16 cellular contexts compared by ENCODE assay signal in the genomic region with DNA sequence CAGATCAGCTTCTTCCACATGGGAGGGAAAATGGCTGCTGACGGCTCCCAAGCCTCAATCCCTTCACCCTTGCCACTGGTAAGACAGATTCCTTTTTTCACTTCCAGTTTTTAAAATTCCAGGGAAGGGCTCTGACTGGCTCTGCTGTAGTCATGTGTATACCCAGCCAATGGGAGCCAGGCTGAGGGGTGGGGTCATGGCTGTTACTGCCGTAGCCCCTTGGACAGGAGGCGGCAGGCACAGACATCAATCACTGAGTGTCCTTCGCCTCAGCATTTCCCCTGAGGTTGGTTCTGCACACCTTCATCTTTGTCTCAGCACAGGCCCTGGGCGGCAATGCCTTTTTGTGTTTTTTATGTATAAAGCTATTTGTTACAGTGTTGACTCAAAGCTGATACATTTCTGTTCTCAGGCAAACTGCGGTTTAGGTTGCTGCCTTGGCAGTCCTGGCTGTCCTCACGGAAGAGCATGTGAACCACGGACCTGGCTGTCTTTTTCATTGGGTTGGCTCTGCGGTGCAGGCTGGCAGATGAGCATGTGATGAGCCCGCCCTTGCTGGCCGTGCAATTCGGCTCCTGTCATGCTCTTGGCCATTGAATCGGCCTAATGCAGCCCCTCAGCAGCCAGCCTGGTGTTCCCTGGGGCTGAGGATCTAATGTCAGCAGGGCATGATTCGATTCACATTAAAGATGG.
"Had no signal": no experiment of that assay in that cellular context is flagged by ENCODE, and none has a peak within 500 bp of the region (broad histone marks: within the 10 kb centered on the region; RNA-seq: fewer than 3 reads in every experiment).

No MANE protein-coding gene starts in this region.

- H3K36me3 ChIP-seq: adrenal gland, left ventricle myocardium inferior had no signal

- H3K4me3 Mint-ChIP-seq: activated CD4-positive, alpha-beta memory T cell treated with anti-CD3 and anti-CD28 coated beads, Interleukin-2, amount 10 ng/mL, durations not matched to agents 7 days and 5 days; activated naive CD4-positive, alpha-beta T cell treated with anti-CD3 and anti-CD28 coated beads, Interleukin-2, amount 50 U/mL, for 24 hours; activated T-cell treated with anti-CD3 and anti-CD28 coated beads, Interleukin-2, amount 50 U/mL, for 4 hours; endodermal cell; natural killer cell; T-helper 17 cell had no signal

- H3K4me1 ChIP-seq: adrenal gland had no signal

- H3K36me3 Mint-ChIP-seq: activated naive CD4-positive, alpha-beta T cell treated with anti-CD3 and anti-CD28 coated beads, Interleukin-2, amount 50 U/mL, for 24 hours; natural killer cell had no signal

- DNase-seq: activated CD4-positive, alpha-beta memory T cell treated with anti-CD3 and anti-CD28 coated beads, Interleukin-2, amount 10 ng/mL, durations not matched to agents 7 days and 5 days; activated CD4-positive, alpha-beta T cell treated with anti-CD3 and anti-CD28 coated beads for 4 hours; activated effector memory CD4-positive, alpha-beta T cell treated with anti-CD3 and anti-CD28 coated beads, Interleukin-2, amount 50 U/mL, for 16 hours; activated T-cell treated with anti-CD3 and anti-CD28 coated beads, Interleukin-2, amount 50 U/mL, for 4 hours; dorsolateral prefrontal cortex; endodermal cell; kidney; left ventricle myocardium inferior; mucosa of descending colon; natural killer cell; right cardiac atrium; stimulated activated naive CD8-positive, alpha-beta T cell treated with anti-CD3 and anti-CD28 coated beads, Interleukin-15, Interleukin-2, amounts not matched to agents 100 U/mL and 50 U/mL, for 24 hours; T-helper 17 cell; trophoblast cell had no signal

- H3K9me3 ChIP-seq: adrenal gland, left ventricle myocardium inferior, mucosa of descending colon had no signal

- H3K27ac ChIP-seq: adrenal gland, dorsolateral prefrontal cortex, left ventricle myocardium inferior had no signal

- ATAC-seq: activated T-cell treated with anti-CD3 and anti-CD28 coated beads, Interleukin-2, amount 50 U/mL, for 4 hours; mucosa of descending colon; natural killer cell; right cardiac atrium; stimulated activated naive CD8-positive, alpha-beta T cell treated with anti-CD3 and anti-CD28 coated beads, Interleukin-15, Interleukin-2, amounts not matched to agents 100 U/mL and 50 U/mL, for 24 hours; T-helper 17 cell had no signal

- H3K27ac Mint-ChIP-seq: activated CD4-positive, alpha-beta memory T cell treated with anti-CD3 and anti-CD28 coated beads, Interleukin-2, amount 10 ng/mL, durations not matched to agents 7 days and 5 days; activated naive CD4-positive, alpha-beta T cell treated with anti-CD3 and anti-CD28 coated beads, Interleukin-2, amount 50 U/mL, for 24 hours; endodermal cell; natural killer cell; T-helper 17 cell had no signal

- FAIRE-seq: kidney had no signal

- H3K9me3 Mint-ChIP-seq: activated CD4-positive, alpha-beta memory T cell treated with anti-CD3 and anti-CD28 coated beads, Interleukin-2, amount 10 ng/mL, durations not matched to agents 7 days and 5 days; activated naive CD4-positive, alpha-beta T cell treated with anti-CD3 and anti-CD28 coated beads, Interleukin-2, amount 50 U/mL, for 24 hours; activated T-cell treated with anti-CD3 and anti-CD28 coated beads, Interleukin-2, amount 50 U/mL, for 4 hours; endodermal cell; natural killer cell had no signal

- H3K4me3 ChIP-seq: adrenal gland, dorsolateral prefrontal cortex, left ventricle myocardium inferior, mucosa of descending colon had no signal
